In the genomic region with DNA sequence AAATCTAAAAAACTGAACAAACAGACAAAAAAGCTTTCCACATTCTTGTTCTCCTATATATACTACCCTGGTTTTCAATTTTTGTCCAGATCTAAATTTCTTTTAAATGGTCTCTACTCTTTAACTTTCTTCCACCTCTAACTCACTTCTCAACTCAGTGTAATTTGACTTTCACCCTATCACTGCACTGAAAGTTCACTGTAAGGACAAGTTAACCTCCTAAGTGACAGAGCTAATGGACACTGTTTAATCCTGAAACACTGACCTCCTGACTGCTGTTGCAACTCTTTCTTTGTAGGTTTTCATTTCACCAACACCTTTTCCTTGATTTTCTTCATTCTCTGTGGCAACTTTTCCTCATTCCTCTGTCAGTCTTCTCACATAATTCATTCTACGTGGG, we compare ENCODE assay signal across 38 cellular contexts. TPM values are rescaled to one million over a fixed set of nuclear protein-coding genes. Genes with fewer than 3 reads are reported as not detected.
"Had no signal": no experiment of that assay in that cellular context is flagged by ENCODE, and none has a peak within 500 bp of the region (broad histone marks: within the 10 kb centered on the region; RNA-seq: fewer than 3 reads in every experiment).

No MANE protein-coding gene starts in this region.

- H3K9me3 Mint-ChIP-seq: activated CD4-positive, alpha-beta T cell treated with anti-CD3 and anti-CD28 coated beads, Interleukin-2, amount 10 ng/mL, durations not matched to agents 24 days and 14 days; activated naive CD4-positive, alpha-beta T cell treated with anti-CD3 and anti-CD28 coated beads for 36 hours; activated naive CD8-positive, alpha-beta T cell treated with anti-CD3 and anti-CD28 coated beads for 36 hours; activated T-helper 1 cell treated with anti-CD3 and anti-CD28 coated beads, Interleukin-12 subunit alpha, Interleukin-12 subunit beta, Interleukin-2, Interleukin-4 antibody, amounts not matched to agents 30 ng/mL and 10 ng/mL and 1 ng/mL, durations not matched to agents 14 hours and 24 hours and 36 hours; activated T-helper 2 cell treated with anti-CD3 and anti-CD28 coated beads, Interferon-gamma antibody, Interleukin-2, Interleukin-4, amounts not matched to agents 10 μg/mL and 5 μg/mL and 100 μg/mL, durations not matched to agents 14 hours and 24 hours and 36 hours had no signal

- H3K27me3 ChIP-seq: adrenal gland, body of pancreas, foreskin keratinocyte, gastrocnemius medialis, heart left ventricle had no signal

- FAIRE-seq: colon had no signal

- H3K27ac Mint-ChIP-seq: activated B cell treated with CpG ODN at 0.5 μM for 24 hours; activated CD4-positive, alpha-beta memory T cell treated with anti-CD3 and anti-CD28 coated beads for 36 hours; activated CD4-positive, alpha-beta T cell treated with anti-CD3 and anti-CD28 coated beads for 36 hours; activated CD4-positive, alpha-beta T cell treated with anti-CD3 and anti-CD28 coated beads, Interleukin-2, amount 10 ng/mL, durations not matched to agents 24 days and 14 days; activated CD8-positive, alpha-beta memory T cell treated with anti-CD3 and anti-CD28 coated beads, Interleukin-2, amount 10 ng/mL, durations not matched to agents 7 days and 5 days; activated CD8-positive, alpha-beta T cell treated with anti-CD3 and anti-CD28 coated beads, Interleukin-2, amount 10 ng/mL, durations not matched to agents 7 days and 5 days; activated naive CD4-positive, alpha-beta T cell treated with anti-CD3 and anti-CD28 coated beads for 36 hours; activated naive CD4-positive, alpha-beta T cell treated with anti-CD3 and anti-CD28 coated beads, Interleukin-2, amount 50 U/mL, for 24 hours; activated naive CD8-positive, alpha-beta T cell treated with anti-CD3 and anti-CD28 coated beads for 36 hours; activated naive CD8-positive, alpha-beta T cell treated with anti-CD3 and anti-CD28 coated beads, Interleukin-2, amount 50 U/mL, for 24 hours; activated T-helper 1 cell treated with anti-CD3 and anti-CD28 coated beads, Interleukin-12 subunit alpha, Interleukin-12 subunit beta, Interleukin-2, Interleukin-4 antibody, amounts not matched to agents 30 ng/mL and 10 ng/mL and 1 ng/mL, durations not matched to agents 14 hours and 24 hours and 36 hours; activated T-helper 2 cell treated with anti-CD3 and anti-CD28 coated beads, Interferon-gamma antibody, Interleukin-2, Interleukin-4, amounts not matched to agents 10 μg/mL and 5 μg/mL and 100 μg/mL, durations not matched to agents 14 hours and 24 hours and 36 hours; effector memory CD8-positive, alpha-beta T cell had no signal

- DNase-seq: activated B cell treated with CpG ODN at 0.5 μM for 24 hours; activated CD4-positive, alpha-beta memory T cell treated with anti-CD3 and anti-CD28 coated beads for 36 hours; activated CD4-positive, alpha-beta T cell treated with anti-CD3 and anti-CD28 coated beads for 36 hours; activated CD4-positive, alpha-beta T cell treated with anti-CD3 and anti-CD28 coated beads, Interleukin-2, amount 10 ng/mL, durations not matched to agents 24 days and 14 days; activated CD4-positive, CD25-positive, alpha-beta regulatory T cell treated with anti-CD3 and anti-CD28 coated beads, Interleukin-2, amount 50 U/mL, for 72 hours; activated CD8-positive, alpha-beta memory T cell treated with anti-CD3 and anti-CD28 coated beads, Interleukin-2, amount 10 ng/mL, durations not matched to agents 7 days and 5 days; activated CD8-positive, alpha-beta memory T cell treated with anti-CD3 and anti-CD28 coated beads, Interleukin-2, amount 50 U/mL, for 4 hours; activated CD8-positive, alpha-beta T cell treated with anti-CD3 and anti-CD28 coated beads, Interleukin-2, amount 10 ng/mL, durations not matched to agents 7 days and 5 days; activated effector memory CD4-positive, alpha-beta T cell treated with anti-CD3 and anti-CD28 coated beads, Interleukin-2, amount 50 U/mL, for 16 hours; activated naive CD4-positive, alpha-beta T cell treated with anti-CD3 and anti-CD28 coated beads for 36 hours; activated naive CD8-positive, alpha-beta T cell treated with anti-CD3 and anti-CD28 coated beads for 36 hours; activated naive CD8-positive, alpha-beta T cell treated with anti-CD3 and anti-CD28 coated beads, Interleukin-2, amount 50 U/mL, for 24 hours; activated T-cell treated with anti-CD3 and anti-CD28 coated beads, Interleukin-2, amount 50 U/mL, for 1 hour; activated T-cell treated with anti-CD3 and anti-CD28 coated beads, Interleukin-2, amount 50 U/mL, for 48 hours; adrenal gland; amygdala; aorta; body of pancreas; caudate nucleus; cortex of kidney; dermis blood vessel endothelial cell; effector CD4-positive, alpha-beta T cell; effector memory CD8-positive, alpha-beta T cell; erythroblast; foreskin keratinocyte; gastrocnemius medialis; glutamatergic neuron; heart left ventricle; hypothalamus; T1000; WERI-Rb-1 had no signal

- H3K36me3 Mint-ChIP-seq: activated CD4-positive, alpha-beta memory T cell treated with anti-CD3 and anti-CD28 coated beads for 36 hours; activated CD8-positive, alpha-beta memory T cell treated with anti-CD3 and anti-CD28 coated beads, Interleukin-2, amount 10 ng/mL, durations not matched to agents 7 days and 5 days; activated naive CD4-positive, alpha-beta T cell treated with anti-CD3 and anti-CD28 coated beads, Interleukin-2, amount 50 U/mL, for 24 hours; activated naive CD8-positive, alpha-beta T cell treated with anti-CD3 and anti-CD28 coated beads for 36 hours had no signal

- H3K4me3 Mint-ChIP-seq: activated B cell treated with CpG ODN at 0.5 μM for 24 hours; activated CD4-positive, alpha-beta memory T cell treated with anti-CD3 and anti-CD28 coated beads for 36 hours; activated CD4-positive, alpha-beta T cell treated with anti-CD3 and anti-CD28 coated beads for 36 hours; activated CD4-positive, alpha-beta T cell treated with anti-CD3 and anti-CD28 coated beads, Interleukin-2, amount 10 ng/mL, durations not matched to agents 24 days and 14 days; activated CD8-positive, alpha-beta memory T cell treated with anti-CD3 and anti-CD28 coated beads, Interleukin-2, amount 10 ng/mL, durations not matched to agents 7 days and 5 days; activated CD8-positive, alpha-beta T cell treated with anti-CD3 and anti-CD28 coated beads, Interleukin-2, amount 10 ng/mL, durations not matched to agents 7 days and 5 days; activated naive CD4-positive, alpha-beta T cell treated with anti-CD3 and anti-CD28 coated beads for 36 hours; activated naive CD4-positive, alpha-beta T cell treated with anti-CD3 and anti-CD28 coated beads, Interleukin-2, amount 50 U/mL, for 24 hours; activated naive CD8-positive, alpha-beta T cell treated with anti-CD3 and anti-CD28 coated beads for 36 hours; activated naive CD8-positive, alpha-beta T cell treated with anti-CD3 and anti-CD28 coated beads, Interleukin-2, amount 50 U/mL, for 24 hours; activated T-helper 1 cell treated with anti-CD3 and anti-CD28 coated beads, Interleukin-12 subunit alpha, Interleukin-12 subunit beta, Interleukin-2, Interleukin-4 antibody, amounts not matched to agents 30 ng/mL and 10 ng/mL and 1 ng/mL, durations not matched to agents 14 hours and 24 hours and 36 hours; effector memory CD8-positive, alpha-beta T cell had no signal

- H3K4me1 ChIP-seq: adrenal gland, body of pancreas, esophagus muscularis mucosa, foreskin keratinocyte, gastrocnemius medialis, heart left ventricle had no signal

- H3K27ac ChIP-seq: adrenal gland, body of pancreas, esophagus muscularis mucosa, foreskin keratinocyte, gastrocnemius medialis, heart left ventricle, WERI-Rb-1 had no signal

- H3K27me3 Mint-ChIP-seq: activated B cell treated with CpG ODN at 0.5 μM for 24 hours; activated CD4-positive, alpha-beta memory T cell treated with anti-CD3 and anti-CD28 coated beads for 36 hours; activated CD4-positive, alpha-beta T cell treated with anti-CD3 and anti-CD28 coated beads, Interleukin-2, amount 10 ng/mL, durations not matched to agents 24 days and 14 days; activated CD8-positive, alpha-beta memory T cell treated with anti-CD3 and anti-CD28 coated beads, Interleukin-2, amount 10 ng/mL, durations not matched to agents 7 days and 5 days; activated naive CD4-positive, alpha-beta T cell treated with anti-CD3 and anti-CD28 coated beads, Interleukin-2, amount 50 U/mL, for 24 hours; activated naive CD8-positive, alpha-beta T cell treated with anti-CD3 and anti-CD28 coated beads for 36 hours; activated naive CD8-positive, alpha-beta T cell treated with anti-CD3 and anti-CD28 coated beads, Interleukin-2, amount 50 U/mL, for 24 hours; effector memory CD8-positive, alpha-beta T cell had no signal

- H3K4me1 Mint-ChIP-seq: activated B cell treated with CpG ODN at 0.5 μM for 24 hours; activated CD4-positive, alpha-beta T cell treated with anti-CD3 and anti-CD28 coated beads for 36 hours; activated CD4-positive, alpha-beta T cell treated with anti-CD3 and anti-CD28 coated beads, Interleukin-2, amount 10 ng/mL, durations not matched to agents 24 days and 14 days; activated CD8-positive, alpha-beta memory T cell treated with anti-CD3 and anti-CD28 coated beads, Interleukin-2, amount 10 ng/mL, durations not matched to agents 7 days and 5 days; activated naive CD4-positive, alpha-beta T cell treated with anti-CD3 and anti-CD28 coated beads, Interleukin-2, amount 50 U/mL, for 24 hours; activated naive CD8-positive, alpha-beta T cell treated with anti-CD3 and anti-CD28 coated beads for 36 hours; activated naive CD8-positive, alpha-beta T cell treated with anti-CD3 and anti-CD28 coated beads, Interleukin-2, amount 50 U/mL, for 24 hours had no signal

- ATAC-seq: activated CD4-positive, alpha-beta T cell treated with anti-CD3 and anti-CD28 coated beads for 36 hours; activated CD8-positive, alpha-beta memory T cell treated with anti-CD3 and anti-CD28 coated beads, Interleukin-2, amount 10 ng/mL, durations not matched to agents 7 days and 5 days; activated CD8-positive, alpha-beta T cell treated with anti-CD3 and anti-CD28 coated beads, Interleukin-2, amount 10 ng/mL, durations not matched to agents 7 days and 5 days; activated naive CD8-positive, alpha-beta T cell treated with anti-CD3 and anti-CD28 coated beads, Interleukin-2, amount 50 U/mL, for 24 hours; body of pancreas; effector memory CD8-positive, alpha-beta T cell; foreskin keratinocyte; gastrocnemius medialis; heart left ventricle had no signal

- H3K9me3 ChIP-seq: adrenal gland, body of pancreas, esophagus muscularis mucosa, gastrocnemius medialis, heart left ventricle had no signal

RNA-seq across cellular contexts. Expression of gene ATOH1, which starts 50.0 kb away (rescaled TPM):
- total RNA-seq: activated B cell treated with CpG ODN at 0.5 μM for 24 hours; activated CD4-positive, alpha-beta memory T cell treated with anti-CD3 and anti-CD28 coated beads for 36 hours; activated CD4-positive, alpha-beta T cell treated with anti-CD3 and anti-CD28 coated beads for 36 hours; activated CD4-positive, alpha-beta T cell treated with anti-CD3 and anti-CD28 coated beads, Interleukin-2, amount 10 ng/mL, durations not matched to agents 24 days and 14 days; activated CD8-positive, alpha-beta memory T cell treated with anti-CD3 and anti-CD28 coated beads for 36 hours; activated CD8-positive, alpha-beta memory T cell treated with anti-CD3 and anti-CD28 coated beads, Interleukin-2, amount 10 ng/mL, durations not matched to agents 7 days and 5 days; activated CD8-positive, alpha-beta T cell treated with anti-CD3 and anti-CD28 coated beads, Interleukin-2, amount 10 ng/mL, durations not matched to agents 7 days and 5 days; activated naive CD4-positive, alpha-beta T cell treated with anti-CD3 and anti-CD28 coated beads for 36 hours; activated naive CD8-positive, alpha-beta T cell treated with anti-CD3 and anti-CD28 coated beads for 36 hours; activated T-helper 1 cell treated with anti-CD3 and anti-CD28 coated beads, Interleukin-12 subunit alpha, Interleukin-12 subunit beta, Interleukin-2, Interleukin-4 antibody, amounts not matched to agents 30 ng/mL and 10 ng/mL and 1 ng/mL, durations not matched to agents 14 hours and 24 hours and 36 hours; activated T-helper 2 cell treated with anti-CD3 and anti-CD28 coated beads, Interferon-gamma antibody, Interleukin-2, Interleukin-4, amounts not matched to agents 10 μg/mL and 5 μg/mL and 100 μg/mL, durations not matched to agents 14 hours and 24 hours and 36 hours; adrenal gland; aorta; body of pancreas; chondrocyte; dermis blood vessel endothelial cell; esophagus muscularis mucosa; foreskin keratinocyte; heart left ventricle had no signal
- polyA plus RNA-seq: adrenal gland, foreskin keratinocyte, heart left ventricle had no signal
